Comparison of ENCODE assay signal across 25 cellular contexts in genomic region chr4:183343730-183344129, GRCh38. TPM values are rescaled to one million over a fixed set of nuclear protein-coding genes. Genes with fewer than 3 reads are reported as not detected.
"Had no signal": no experiment of that assay in that cellular context is flagged by ENCODE, and none has a peak within 500 bp of the region (broad histone marks: within the 10 kb centered on the region; RNA-seq: fewer than 3 reads in every experiment).

No MANE protein-coding gene starts in this region.

- ATAC-seq: psoas muscle had no signal

- H3K9me3 Mint-ChIP-seq: memory B cell, nephron progenitor cell had no signal

- H3K27ac ChIP-seq: dorsolateral prefrontal cortex, heart right ventricle, left ventricle myocardium inferior, lower lobe of right lung, parathyroid adenoma, psoas muscle, sigmoid colon, stomach, thoracic aorta, transverse colon had no signal

- H3K36me3 Mint-ChIP-seq: memory B cell had no signal

- H3K9me3 ChIP-seq: heart right ventricle, left ventricle myocardium inferior, lower lobe of right lung, psoas muscle, sigmoid colon, stomach, thoracic aorta, transverse colon had no signal

- H3K4me3 Mint-ChIP-seq: memory B cell, nephron progenitor cell had no signal

- H3K36me3 ChIP-seq: heart right ventricle, left ventricle myocardium inferior, lower lobe of right lung, sigmoid colon, stomach, thoracic aorta, transverse colon had no signal

- H3K4me3 ChIP-seq: lower lobe of right lung, psoas muscle had no signal

- H3K4me1 ChIP-seq: parathyroid adenoma, psoas muscle had no signal

- H3K4me1 Mint-ChIP-seq: memory B cell had no signal

- H3K9ac ChIP-seq: parathyroid adenoma had no signal

- DNase-seq: cerebellar nuclear complex; effector CD8-positive, alpha-beta T cell; foreskin melanocyte; heart right ventricle; hypothalamus; islet precursor cell; left ventricle myocardium inferior; lower lobe of right lung; midbrain; nephron progenitor cell; psoas muscle; retina; sigmoid colon; stimulated activated CD4-positive, alpha-beta T cell treated with anti-CD3 and anti-CD28 coated beads, Interleukin-12 subunit alpha, Interleukin-12 subunit beta, amount 100 ng/mL, for 4 hours; stimulated activated naive CD4-positive, alpha-beta T cell; stomach; transverse colon had no signal

- H3K27ac Mint-ChIP-seq: memory B cell had no signal

RNA-seq across cellular contexts. Expression of gene CLDN24, which starts 21.5 kb away (rescaled TPM):
- total RNA-seq: glomerular endothelial cell, heart right ventricle, left ventricle myocardium inferior, lower lobe of right lung, omental fat pad, psoas muscle, sigmoid colon, stomach, thoracic aorta, transverse colon, urinary bladder had no signal
- polyA plus RNA-seq: esophagus, heart right ventricle, psoas muscle, sigmoid colon, urinary bladder had no signal

RNA-seq across cellular contexts. Expression of gene CLDN22, which starts 23.7 kb away (rescaled TPM):
- total RNA-seq: dorsolateral prefrontal cortex, glomerular endothelial cell, heart right ventricle, left ventricle myocardium inferior, lower lobe of right lung, omental fat pad, psoas muscle, sigmoid colon, stomach, thoracic aorta, transverse colon, urinary bladder had no signal
- polyA plus RNA-seq: heart right ventricle, psoas muscle, sigmoid colon, urinary bladder had no signal
